25 cellular contexts compared by ENCODE assay signal in the genomic region with DNA sequence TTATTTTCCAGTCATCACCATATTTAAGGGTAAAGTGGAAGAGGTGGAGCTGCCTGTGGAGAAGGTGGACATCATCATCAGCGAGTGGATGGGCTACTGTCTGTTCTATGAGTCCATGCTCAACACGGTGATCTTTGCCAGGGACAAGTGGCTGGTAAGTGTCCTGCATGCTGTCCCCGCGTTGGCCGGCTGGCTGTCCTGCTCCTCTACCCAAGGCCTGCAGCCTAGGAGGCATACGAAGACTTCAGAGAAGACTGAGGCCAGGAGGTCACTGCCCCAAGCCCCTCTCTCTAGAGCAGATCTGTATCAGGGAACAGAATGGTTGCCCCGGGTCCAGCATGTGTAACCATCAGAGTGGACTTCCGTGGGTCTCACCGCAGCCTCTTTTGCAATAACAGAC.
DNase-seq lines count a peak whose midpoint lies in the region; ATAC-seq and TF ChIP-seq lines count a peak whose summit lies in the region.
"Had no signal": no experiment of that assay in that cellular context is flagged by ENCODE, and none has a peak within 500 bp of the region (broad histone marks: within the 10 kb centered on the region; RNA-seq: fewer than 3 reads in every experiment).

No MANE protein-coding gene starts in this region.

- H3K36me3 ChIP-seq in tibial artery (no peaks in the 10 kb centered on the region), SJCRH30 (no peaks in the 10 kb centered on the region)
- H3K36me3 ChIP-seq: BE2C; BLaER1 treated with 17β-estradiol and CSF1 and Interleukin-3, amounts not matched to agents 10 nM and 100 nM had no signal

- TF ChIP-seq CTCF in natural killer cell (IDR thresholded peaks at IDR 0.05) (no peak), tibial artery (IDR thresholded peaks at IDR 0.05) (no peak)

- peak; percentile 28 to 31 for ATAC-seq in natural killer cell treated with Interleukin-12 subunit alpha and Interleukin-12 subunit beta and Interleukin-15 and Interleukin-18, amount 100 ng/mL, for 72 hours
- no peak for ATAC-seq in natural killer cell
- ATAC-seq in sciatic nerve: no peak
- ATAC-seq in HG02852 (IDR thresholded peaks at IDR 0.05; ENCODE audit: unreplicated experiment): no peak
- ATAC-seq: A549, GM12878 had no signal

- H3K9me3 ChIP-seq in tibial artery (no peaks in the 10 kb centered on the region), SJCRH30 (replicated peaks) (no peaks in the 10 kb centered on the region)
- H3K9me3 ChIP-seq: A549; BE2C; BLaER1 treated with 17β-estradiol and CSF1 and Interleukin-3, amounts not matched to agents 10 nM and 100 nM had no signal

- intact Hi-C loops in natural killer cell (cut with micrococcal nuclease) (no loop called here), sciatic nerve (cut with DNase I) (no loop called here), tibial artery (cut with DNase I; ENCODE audit: low total_unique reads) (no loop called here), posterior cingulate gyrus (cut with DNase I) (no loop called here)

- H3K4me1 ChIP-seq in tibial artery (no peaks in the 10 kb centered on the region), SJCRH30 (no peaks in the 10 kb centered on the region)
- H3K4me1 ChIP-seq: A549, BE2C had no signal

- peaks cover 21 to 43% of the 10 kb centered on the region in 2 donors for H3K27me3 Mint-ChIP-seq in natural killer cell treated with Interleukin-12 subunit alpha and Interleukin-12 subunit beta and Interleukin-15 and Interleukin-18, amount 100 ng/mL, for 72 hours
- H3K27me3 Mint-ChIP-seq in natural killer cell (ENCODE audit: low read depth in 2 of 2): peaks cover 15 to 16% of the 10 kb centered on the region in 2 donors

- no peaks in the 10 kb centered on the region for H3K9me3 Mint-ChIP-seq in natural killer cell treated with Interleukin-12 subunit alpha and Interleukin-12 subunit beta and Interleukin-15 and Interleukin-18, amount 100 ng/mL, for 72 hours
- H3K9me3 Mint-ChIP-seq in natural killer cell: no peaks in the 10 kb centered on the region
- H3K9me3 Mint-ChIP-seq: CD4-positive, alpha-beta T cell; CD8-positive, alpha-beta memory T cell had no signal

- H3K27ac ChIP-seq in tibial artery (no peak overlapping the region), SJCRH30 (no peak overlapping the region)
- H3K27ac ChIP-seq: A549; BLaER1 treated with 17β-estradiol and CSF1 and Interleukin-3, amounts not matched to agents 10 nM and 100 nM; GM23248 had no signal

- no peaks in the 10 kb centered on the region for H3K27me3 ChIP-seq in tibial artery
- H3K27me3 ChIP-seq in SJCRH30: peaks cover 6% of the 10 kb centered on the region; the same call in 1 of the 2 replicates
- H3K27me3 ChIP-seq: BE2C; BLaER1 treated with 17β-estradiol and CSF1 and Interleukin-3, amounts not matched to agents 10 nM and 100 nM had no signal

- no peak for DNase-seq in natural killer cell treated with Interleukin-12 subunit alpha and Interleukin-12 subunit beta and Interleukin-15 and Interleukin-18, amount 100 ng/mL, for 72 hours (ENCODE audit: low spot score)
- no peak for DNase-seq in natural killer cell
- peak; percentile 51 for DNase-seq in mesenteric fat pad (ENCODE audit: low spot score)
- peak; percentile 23 for DNase-seq in sciatic nerve (ENCODE audit: low spot score)
- DNase-seq in tibial artery: peak; percentile 11 to 39
- DNase-seq in SJCRH30: no peak
- DNase-seq in posterior cingulate gyrus: no peak
- DNase-seq: 8988T; ACHN; AML-193; BE2C; CD8-positive, alpha-beta memory T cell; DMS 273 treated with DMSO at 0.1 percent for 48 hours; DMS79; EL; GDM1; GM23248; H7; HCEC 1CT had no signal

- no peaks in the 10 kb centered on the region for H3K4me1 Mint-ChIP-seq in natural killer cell treated with Interleukin-12 subunit alpha and Interleukin-12 subunit beta and Interleukin-15 and Interleukin-18, amount 100 ng/mL, for 72 hours (ENCODE audit: low read depth in 2 of 2)
- no peaks in the 10 kb centered on the region for H3K4me1 Mint-ChIP-seq in natural killer cell
- H3K4me1 Mint-ChIP-seq: CD14-positive monocyte; CD8-positive, alpha-beta memory T cell had no signal

- no peak overlapping the region for H3K4me3 Mint-ChIP-seq in natural killer cell treated with Interleukin-12 subunit alpha and Interleukin-12 subunit beta and Interleukin-15 and Interleukin-18, amount 100 ng/mL, for 72 hours
- H3K4me3 Mint-ChIP-seq in natural killer cell: no peak overlapping the region
- H3K4me3 Mint-ChIP-seq: CD14-positive monocyte; CD4-positive, alpha-beta T cell; CD8-positive, alpha-beta memory T cell had no signal

- H3K36me3 Mint-ChIP-seq in natural killer cell treated with Interleukin-12 subunit alpha and Interleukin-12 subunit beta and Interleukin-15 and Interleukin-18, amount 100 ng/mL, for 72 hours: no peaks in the 10 kb centered on the region
- H3K36me3 Mint-ChIP-seq in natural killer cell: no peaks in the 10 kb centered on the region
- H3K36me3 Mint-ChIP-seq: CD14-positive monocyte; CD8-positive, alpha-beta memory T cell had no signal

- H3K4me3 ChIP-seq in tibial artery: no peak overlapping the region
- H3K4me3 ChIP-seq in SJCRH30: no peak overlapping the region
- H3K4me3 ChIP-seq: A549; BLaER1 treated with 17β-estradiol and CSF1 and Interleukin-3, amounts not matched to agents 10 nM and 100 nM; GM12878; GM23248 had no signal

- no peak overlapping the region for H3K27ac Mint-ChIP-seq in natural killer cell treated with Interleukin-12 subunit alpha and Interleukin-12 subunit beta and Interleukin-15 and Interleukin-18, amount 100 ng/mL, for 72 hours
- no peak overlapping the region for H3K27ac Mint-ChIP-seq in natural killer cell
- H3K27ac Mint-ChIP-seq: CD14-positive monocyte; CD4-positive, alpha-beta T cell had no signal

Comparison
In these comparisons a context has a peak if more than half of its experiments do, and no peak if none do; other contexts are left out.
1. ATAC-seq: peak in natural killer cell treated with Interleukin-12 subunit alpha and Interleukin-12 subunit beta and Interleukin-15 and Interleukin-18, amount 100 ng/mL, for 72 hours (2 of 2); none in natural killer cell (0 of 3), sciatic nerve (single experiment) and HG02852 (single experiment).
2. DNase-seq: peak in mesenteric fat pad (single experiment), sciatic nerve (single experiment) and tibial artery (2 of 2); none in natural killer cell treated with Interleukin-12 subunit alpha and Interleukin-12 subunit beta and Interleukin-15 and Interleukin-18, amount 100 ng/mL, for 72 hours (single experiment), natural killer cell (single experiment), SJCRH30 (0 of 2) and posterior cingulate gyrus (0 of 10).